ENCODE assay signal across 17 cellular contexts in the genomic region with DNA sequence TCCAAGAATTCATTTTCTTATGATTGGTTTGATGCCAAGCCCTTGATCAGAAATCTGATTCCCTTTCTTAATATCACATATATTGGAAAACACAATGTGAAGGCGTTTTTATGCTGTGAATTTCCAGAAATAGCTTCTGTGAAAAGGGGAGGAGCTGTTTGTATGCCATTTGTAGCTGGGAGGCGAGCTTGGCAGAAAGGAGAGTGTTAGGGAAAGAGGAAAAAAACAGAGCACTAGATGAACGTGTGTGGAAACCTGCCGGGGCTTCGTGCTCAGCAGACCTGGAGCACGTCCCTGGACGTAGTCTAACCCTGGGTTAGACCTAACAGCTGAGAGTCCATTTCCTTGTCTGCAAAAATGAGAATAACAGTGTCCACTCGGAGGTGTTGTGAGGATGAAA. TPM values are rescaled to one million over a fixed set of nuclear protein-coding genes. Genes with fewer than 3 reads are reported as not detected.
DNase-seq lines count a peak whose midpoint lies in the region; ATAC-seq and TF ChIP-seq lines count a peak whose summit lies in the region.
"Had no signal": no experiment of that assay in that cellular context is flagged by ENCODE, and none has a peak within 500 bp of the region (broad histone marks: within the 10 kb centered on the region; RNA-seq: fewer than 3 reads in every experiment).

No MANE protein-coding gene starts in this region.

- H3K27ac Mint-ChIP-seq in neural crest cell (ENCODE audit: unreplicated experiment) (peak overlapping the region; percentile 62), T-helper 17 cell (no peak overlapping the region)
- no peak overlapping the region for H3K27ac Mint-ChIP-seq in effector memory CD8-positive, alpha-beta T cell
- H3K27ac Mint-ChIP-seq: CD4-positive, CD25-positive, alpha-beta regulatory T cell had no signal

- intact Hi-C loops in left ventricle myocardium superior (cut with micrococcal nuclease) (no loop called here), right cardiac atrium (cut with DNase I) (no loop called here), dorsolateral prefrontal cortex (cut with DNase I) (no loop called here)

- peaks cover 8% of the 10 kb centered on the region for H3K9me3 Mint-ChIP-seq in neural crest cell
- no peaks in the 10 kb centered on the region for H3K9me3 Mint-ChIP-seq in effector memory CD8-positive, alpha-beta T cell

- H3K27me3 Mint-ChIP-seq in neural crest cell (ENCODE audit: low read depth) (no peaks in the 10 kb centered on the region), T-helper 17 cell (peaks cover 35% of the 10 kb centered on the region)
- peaks cover 27 to 43% of the 10 kb centered on the region in 2 donors for H3K27me3 Mint-ChIP-seq in effector memory CD8-positive, alpha-beta T cell

- DNase-seq in left ventricle myocardium superior (no peak), right cardiac atrium (no peak), dorsolateral prefrontal cortex (no peak), neural crest cell (ENCODE audit: low read depth, low spot score) (no peak), T-helper 17 cell (no peak), SW 1271 (lab: John Stamatoyannopoulos, UW) (no peak)
- DNase-seq in effector memory CD8-positive, alpha-beta T cell, result no peak
- DNase-seq: CD4-positive, CD25-positive, alpha-beta regulatory T cell; DMS79 treated with DMSO at 0.1 percent for 48 hours; GF-D8; GOT3; MV-4-11; NCI-H1417 treated with DMSO at 0.1 percent for 48 hours; NCI-H2029 treated with DMSO at 0.1 percent for 48 hours; NCI-H510A treated with DMSO at 0.1 percent for 48 hours had no signal

- peaks cover 21% of the 10 kb centered on the region for H3K4me1 Mint-ChIP-seq in neural crest cell
- no peaks in the 10 kb centered on the region for H3K4me1 Mint-ChIP-seq in T-helper 17 cell
- no peaks in the 10 kb centered on the region for H3K4me1 Mint-ChIP-seq in effector memory CD8-positive, alpha-beta T cell (ENCODE audit: low read depth in 2 of 2)

- no peaks in the 10 kb centered on the region for H3K27me3 ChIP-seq in right cardiac atrium (ENCODE audit: control insufficient read depth, insufficient read depth)
- peaks cover 0 to 82% (median 27%) of the 10 kb centered on the region in 45 donors for H3K27me3 ChIP-seq in dorsolateral prefrontal cortex

- ATAC-seq in left ventricle myocardium superior, result peak; percentile 37
- no peak for ATAC-seq in right cardiac atrium
- no peak for ATAC-seq in T-helper 17 cell
- ATAC-seq in effector memory CD8-positive, alpha-beta T cell (replicated peaks), result no peak
- no peak for ATAC-seq in GM19455 (IDR thresholded peaks at IDR 0.05; ENCODE audit: unreplicated experiment)

- H3K4me3 ChIP-seq in right cardiac atrium (ENCODE audit: low read length) (no peak overlapping the region), dorsolateral prefrontal cortex (peak overlapping the region in 55 of 59 donors; percentile 7 to 75 (median 58))

- H3K9me3 ChIP-seq in right cardiac atrium (ENCODE audit: control insufficient read depth, low read length), result no peaks in the 10 kb centered on the region
- no peaks in the 10 kb centered on the region for H3K9me3 ChIP-seq in T-helper 17 cell (ENCODE audit: control insufficient read depth, low read length, poor library complexity, severe bottlenecking)

- TF ChIP-seq CTCF in dorsolateral prefrontal cortex (IDR thresholded peaks at IDR 0.05 in 54 of 56, conservative IDR thresholded peaks at IDR 0.05 in 2 of 56; ENCODE audit: low read depth in 1 of 56, partially characterized antibody in 56 of 56) (no peak), neural crest cell (conservative IDR thresholded peaks at IDR 0.05) (no peak)

- peaks cover 3% of the 10 kb centered on the region for H3K36me3 Mint-ChIP-seq in neural crest cell (ENCODE audit: low read depth)
- H3K36me3 Mint-ChIP-seq in T-helper 17 cell (ENCODE audit: low read depth), result peaks cover 3% of the 10 kb centered on the region
- H3K36me3 Mint-ChIP-seq in effector memory CD8-positive, alpha-beta T cell (ENCODE audit: insufficient read depth), result no peaks in the 10 kb centered on the region
- H3K36me3 Mint-ChIP-seq: CD4-positive, CD25-positive, alpha-beta regulatory T cell; IgD-negative memory B cell had no signal

- H3K4me1 ChIP-seq in right cardiac atrium (ENCODE audit: control insufficient read depth, insufficient read depth, low read length), result no peaks in the 10 kb centered on the region

- H3K27ac ChIP-seq in right cardiac atrium (ENCODE audit: low read length) (no peak overlapping the region), dorsolateral prefrontal cortex (peak overlapping the region in 53 of 59 donors; percentile 7 to 90 (median 81))

- H3K4me3 Mint-ChIP-seq in neural crest cell (no peak overlapping the region), T-helper 17 cell (no peak overlapping the region)
- H3K4me3 Mint-ChIP-seq in effector memory CD8-positive, alpha-beta T cell, result no peak overlapping the region

- 40% methylated on average over 8 of the region's 8 CpGs for WGBS in right cardiac atrium

RNA-seq across cellular contexts. Expression of gene CLCN4, which starts 3.4 kb away (rescaled TPM):
- total RNA-seq in left ventricle myocardium superior (30.0 TPM), right cardiac atrium (10 to 100 TPM; 27.0 to 34.9 (median 30.7) TPM), dorsolateral prefrontal cortex (100 to 1,000 TPM in 11 of 120 experiments, 10 to 100 TPM in 109; 37.8 to 131 (median 77.3) TPM), neural crest cell (8.8 and 9.0 TPM in 2 replicates), T-helper 17 cell (1 to 10 TPM in 1 of 2 donors, under 1 TPM in 1; 0.37 to 3.3 TPM)
- 11.0 TPM for polyA plus RNA-seq in right cardiac atrium
- polyA plus RNA-seq: CD4-positive, CD25-positive, alpha-beta regulatory T cell had no signal
